ENCODE assay signal across 1 cellular context in genomic region chr14:100303925-100304324, GRCh38.
TF ChIP-seq lines count a peak whose summit lies in the region.

No MANE protein-coding gene starts in this region.

TF ChIP-seq in GM23338, 12 proteins besides CTCF, POLR2A, EP300 and RAD21 (continued from another document):
- no peak for TF ChIP-seq ZNF462 (CRISPR knock-in tag; IDR thresholded peaks at IDR 0.05)
- TF ChIP-seq ETS1 (IDR thresholded peaks at IDR 0.05) = no peak
- no peak for TF ChIP-seq JUNB (IDR thresholded peaks at IDR 0.05; ENCODE audit: unreplicated experiment)
- TF ChIP-seq NANOG (IDR thresholded peaks at IDR 0.05; ENCODE audit: borderline replicate concordance) = no peak
- no peak for TF ChIP-seq EZH2phosphoT487 (IDR thresholded peaks at IDR 0.05; ENCODE audit: unreplicated experiment)
- no peak for TF ChIP-seq CREB1 (CRISPR knock-in tag; IDR thresholded peaks at IDR 0.05; ENCODE audit: low read depth)
TF ChIP-seq in GM23338: peak in this region for 0.
